21 cellular contexts compared by ENCODE assay signal in the genomic region with DNA sequence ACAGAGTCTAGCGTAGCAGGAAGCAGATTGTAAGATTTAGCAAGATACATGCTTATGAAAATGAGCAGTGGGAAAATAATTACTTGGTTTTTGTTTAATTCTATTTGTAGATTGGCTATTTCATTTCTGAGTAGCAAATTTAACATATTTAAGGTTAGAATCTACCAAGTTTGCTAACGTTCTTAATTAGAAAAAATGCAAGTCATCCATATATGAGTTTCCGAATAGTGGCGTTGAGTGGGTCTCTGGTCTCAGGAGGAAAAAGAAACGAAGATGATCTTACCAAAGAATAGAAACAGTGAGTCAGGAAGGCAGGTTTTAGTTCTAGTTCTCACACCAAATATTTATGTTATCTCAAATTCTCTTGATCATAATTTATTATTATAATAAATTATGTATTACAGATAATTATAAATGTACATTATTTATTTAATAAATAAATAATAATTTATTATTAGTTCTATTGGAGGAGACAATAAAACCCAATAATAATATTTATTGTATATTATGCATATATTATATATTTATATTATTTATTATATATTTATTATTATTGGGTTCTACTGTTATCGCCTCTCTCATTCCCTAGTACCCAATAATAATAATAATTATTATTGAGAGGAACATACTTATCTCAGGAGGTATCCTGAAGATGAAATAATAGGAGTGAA.
"Had no signal": no experiment of that assay in that cellular context is flagged by ENCODE, and none has a peak within 500 bp of the region (broad histone marks: within the 10 kb centered on the region; RNA-seq: fewer than 3 reads in every experiment).

No MANE protein-coding gene starts in this region.

- DNase-seq: colonic mucosa; effector CD8-positive, alpha-beta T cell; endodermal cell; foreskin keratinocyte; left cardiac atrium; left lung; mesenchymal stem cell; mucosa of descending colon; naive B cell; sigmoid colon; stimulated activated CD4-positive, alpha-beta T cell treated with anti-CD3 and anti-CD28 coated beads, Interleukin-4, amount 100 ng/mL, for 4 hours; transverse colon; upper lobe of right lung; uterus had no signal

- H3K36me3 ChIP-seq: colonic mucosa, esophagus muscularis mucosa, left lung, prostate gland, right atrium auricular region, sigmoid colon, suprapubic skin, transverse colon, upper lobe of right lung, uterus had no signal

- FAIRE-seq: endothelial cell of umbilical vein had no signal

- H3K27ac ChIP-seq: colonic mucosa, esophagus muscularis mucosa, foreskin keratinocyte, left lung, prostate gland, right atrium auricular region, sigmoid colon, suprapubic skin, upper lobe of right lung, uterus had no signal

- H3K27me3 ChIP-seq: colonic mucosa, esophagus muscularis mucosa, foreskin keratinocyte, left lung, right atrium auricular region, sigmoid colon, suprapubic skin, transverse colon, upper lobe of right lung, uterus had no signal

- H3K4me1 ChIP-seq: colonic mucosa, esophagus muscularis mucosa, foreskin keratinocyte, left lung, prostate gland, right atrium auricular region, sigmoid colon, suprapubic skin, upper lobe of right lung, uterus had no signal

- H3K9me3 ChIP-seq: colonic mucosa, esophagus muscularis mucosa, prostate gland, suprapubic skin, transverse colon, upper lobe of right lung, uterus had no signal

- ATAC-seq: foreskin keratinocyte; left cardiac atrium; left lung; natural killer cell treated with Interleukin-12 subunit alpha and Interleukin-12 subunit beta and Interleukin-15 and Interleukin-18, amount 100 ng/mL, for 72 hours; stimulated activated memory B cell treated with anti-CD40 and anti-IgM and Interleukin-4, amounts not matched to agents 10 μg/mL and 1 μg/mL and 100 μg/mL, for 72 hours; upper lobe of right lung had no signal

- H3K4me3 ChIP-seq: colonic mucosa, esophagus muscularis mucosa, left lung, mucosa of descending colon, prostate gland, right atrium auricular region, sigmoid colon, suprapubic skin, transverse colon, upper lobe of right lung, uterus had no signal
